ENCODE assay signal across 8 cellular contexts in genomic region chr10:60203993-60204618, GRCh38.
DNase-seq lines count a peak whose midpoint lies in the region; ATAC-seq, FAIRE-seq and TF ChIP-seq lines count a peak whose summit lies in the region.

No MANE protein-coding gene starts in this region.

- 18% methylated on average over 1 of the region's 1 CpG for WGBS in K562 (ENCODE audit: insufficient coverage, low coverage, missing lambda C conversion rate)

- intact Hi-C loops in K562 (cut with micrococcal nuclease), result loop anchor here (1.0 to 10.0 kb wide), 3 partner anchors 90 to 339 kb away; no protein-coding TSS in a partner anchor

- no peak for ATAC-seq in DND-41 (ENCODE audit: insufficient read depth, low read depth)
- peak; percentile 77 for ATAC-seq in K562
- no peak for ATAC-seq in HG03565 (IDR thresholded peaks at IDR 0.05; ENCODE audit: unreplicated experiment)
- ATAC-seq in HG03342 (IDR thresholded peaks at IDR 0.05; ENCODE audit: unreplicated experiment), result no peak
- no peak for ATAC-seq in GM19467 (IDR thresholded peaks at IDR 0.05; ENCODE audit: unreplicated experiment)

- H3K4me3 ChIP-seq in DND-41 (ENCODE audit: low read depth in 1 of 2, low read length in 2 of 2) (no peak overlapping the region), K562 (no peak overlapping the region)

- no peaks in the 10 kb centered on the region for H3K9me1 ChIP-seq in K562 (ENCODE audit: control insufficient read depth, insufficient read depth, low read length)

- H3K27me3 ChIP-seq in DND-41 (ENCODE audit: insufficient read depth, low read length, poor library complexity) (no peaks in the 10 kb centered on the region), K562 (ENCODE audit: control insufficient read depth in 2 of 2, insufficient read depth in 2 of 2, low read length in 2 of 2) (no peaks in the 10 kb centered on the region)

- TF ChIP-seq RAD21 in K562 (CRISPR knock-in tag; conservative IDR thresholded peaks at IDR 0.05 in 1 of 2, IDR thresholded peaks at IDR 0.05 in 1 of 2), result peak; percentile 70 to 81

- no peak overlapping the region for H3K27ac ChIP-seq in DND-41 (ENCODE audit: low read length)
- H3K27ac ChIP-seq in K562 (ENCODE audit: extremely low read depth, low read depth, low read length), result no peak overlapping the region

- H3K79me2 ChIP-seq in DND-41 (ENCODE audit: insufficient read depth, low read length), result no peaks in the 10 kb centered on the region
- no peaks in the 10 kb centered on the region for H3K79me2 ChIP-seq in K562 (ENCODE audit: control insufficient read depth, insufficient read depth, low read length)

- no peaks in the 10 kb centered on the region for H3K36me3 ChIP-seq in DND-41 (ENCODE audit: insufficient read depth, low read length)
- no peaks in the 10 kb centered on the region for H3K36me3 ChIP-seq in K562 (ENCODE audit: control insufficient read depth, insufficient read depth, low read length)

- H3K4me2 ChIP-seq in DND-41 (ENCODE audit: insufficient read depth, low read length) (no peak overlapping the region), K562 (ENCODE audit: insufficient read depth, low read length) (no peak overlapping the region)

- H3K4me1 ChIP-seq in DND-41 (ENCODE audit: insufficient read depth, low read length) (no peaks in the 10 kb centered on the region), K562 (replicated peaks in 1 of 2; ENCODE audit: control insufficient read depth in 2 of 2, insufficient read depth in 2 of 2, low read length in 2 of 2) (no peaks in the 10 kb centered on the region)

- in situ Hi-C loops in K562 (cut with MboI), result loop anchor here (10.0 to 25.0 kb wide), 3 partner anchors 231 to 579 kb away; no protein-coding TSS in a partner anchor

- peak; percentile 78 for FAIRE-seq in K562 (lab: Jason Lieb, UNC)

- TF ChIP-seq EP300 in K562 (IDR thresholded peaks at IDR 0.05; ENCODE audit: low read length), result no peak

- no peak overlapping the region for H2AFZ ChIP-seq in DND-41 (ENCODE audit: low read depth, low read length)
- no peak overlapping the region for H2AFZ ChIP-seq in K562 (ENCODE audit: low read depth, low read length)

- H4K20me1 ChIP-seq in DND-41 (ENCODE audit: insufficient read depth, low read length) (no peaks in the 10 kb centered on the region), K562 (replicated peaks; ENCODE audit: control insufficient read depth, insufficient read depth, low read length) (no peaks in the 10 kb centered on the region)

- no peak for DNase-seq in DND-41
- peak; percentile 33 for DNase-seq in M059J (ENCODE audit: low read depth)
- DNase-seq in K562 (ENCODE audit: extremely low read depth in 1 of 4, low spot score in 3 of 4), result peak in 3 of 4 experiments; percentile 24 to 62 (median 35)
- DNase-seq in lung microvascular endothelial cell (ENCODE audit: low read depth in 2 of 2), result peak; percentile 50 to 66
- DNase-seq in stimulated activated CD4-positive, alpha-beta T cell treated with anti-CD3 and anti-CD28 coated beads, Interleukin-2, amount 100 ng/mL, for 24 hours, result no peak

- TF ChIP-seq CTCF in DND-41 (IDR thresholded peaks at IDR 0.05; ENCODE audit: borderline replicate concordance, extremely low read depth, low read length, poor library complexity, severe bottlenecking), result peak; percentile 42
- peak; percentile 58 to 77 (median 71) for TF ChIP-seq CTCF in K562 (IDR thresholded peaks at IDR 0.05 in 2 of 3, conservative IDR thresholded peaks at IDR 0.05 in 1 of 3; ENCODE audit: insufficient read depth in 2 of 3, low read depth in 1 of 3, low read length in 3 of 3)

- POLR2A ChIA-PET in K562 (lab: Yijun Ruan, JAX), result interaction anchor here (1.0 kb wide), 1 partner anchor 15 kb away, joined by 3 read pairs; no protein-coding TSS in a partner anchor

- no peak for TF ChIP-seq POLR2A in K562 (conservative IDR thresholded peaks at IDR 0.05)

- H3K9ac ChIP-seq in DND-41 (ENCODE audit: low read depth, low read length) (no peak overlapping the region), K562 (ENCODE audit: insufficient read depth in 1 of 2, low read depth in 2 of 2, low read length in 2 of 2) (no peak overlapping the region)

- H3K9me3 ChIP-seq in DND-41 (ENCODE audit: insufficient read depth, low read length, severe bottlenecking), result no peaks in the 10 kb centered on the region
- no peaks in the 10 kb centered on the region for H3K9me3 ChIP-seq in K562 (replicated peaks; ENCODE audit: control insufficient read depth, insufficient read depth, low read depth, low read length)

- CTCF ChIA-PET in K562 (lab: Yijun Ruan, JAX; ENCODE audit: low intra/inter-chr PET ratio), result interaction anchor here (0.7 to 2.6 kb wide), 6 partner anchors 89 to 235 kb away, joined by 3 to 14 read pairs (median 8); no protein-coding TSS in a partner anchor

- BruUV-seq in K562 (replicated peaks; lab: Mats Ljungman, UMichigan), result no TSS peak

TF ChIP-seq in K562, 482 proteins besides CTCF, POLR2A, EP300 and RAD21 (continues in another document):
- TF ChIP-seq PRMT5 (CRISPR knock-in tag; IDR thresholded peaks at IDR 0.05) (no peak), RBM39 (optimal IDR thresholded peaks at IDR 0.05; ENCODE audit: low read depth, low read length) (no peak), E2F4 (CRISPR knock-in tag; IDR thresholded peaks at IDR 0.05; ENCODE audit: low read depth) (no peak), ZNF143 (CRISPR knock-in tag; IDR thresholded peaks at IDR 0.05) (no peak), MAFF (IDR thresholded peaks at IDR 0.05; ENCODE audit: low read length) (no peak), ZNF324 (CRISPR knock-in tag; IDR thresholded peaks at IDR 0.05) (no peak), ZNF263 (CRISPR knock-in tag; IDR thresholded peaks at IDR 0.05; ENCODE audit: borderline replicate concordance) (no peak), ZFX (CRISPR knock-in tag; IDR thresholded peaks at IDR 0.05) (no peak), CTBP1 (IDR thresholded peaks at IDR 0.05; ENCODE audit: borderline replicate concordance) (no peak), RBBP5 (IDR thresholded peaks at IDR 0.05; ENCODE audit: borderline replicate concordance, insufficient read depth, low read length, poor library complexity, severe bottlenecking) (no peak), KLF13 (tag; IDR thresholded peaks at IDR 0.05; ENCODE audit: borderline replicate concordance, low read depth) (no peak), SRSF3 (IDR thresholded peaks at IDR 0.05; ENCODE audit: insufficient read depth, low read length) (no peak), SOX6 (IDR thresholded peaks at IDR 0.05) (no peak), CEBPG (CRISPR knock-in tag; IDR thresholded peaks at IDR 0.05) (no peak), CEBPG (tag; conservative IDR thresholded peaks at IDR 0.05 in 1 of 2, IDR thresholded peaks at IDR 0.05 in 1 of 2) (0 out of 4 replicates have a peak, but pooled peaks of 1 of the 2 experiments have one; percentile 30), ZFPM2 (CRISPR knock-in tag; IDR thresholded peaks at IDR 0.05) (no peak), ZNF551 (CRISPR knock-in tag; IDR thresholded peaks at IDR 0.05) (no peak), CTCFL (IDR thresholded peaks at IDR 0.05; ENCODE audit: borderline replicate concordance, insufficient read depth, low read depth, low read length, poor library complexity, severe bottlenecking) (peak; percentile 4), EHMT2 (IDR thresholded peaks at IDR 0.05) (no peak), ASH1L (IDR thresholded peaks at IDR 0.05; ENCODE audit: borderline replicate concordance, low read depth, partially characterized antibody) (no peak), HINFP (tag; conservative IDR thresholded peaks at IDR 0.05; ENCODE audit: low read depth) (no peak), FOXJ2 (tag; IDR thresholded peaks at IDR 0.05) (no peak)

Comparison
In these comparisons a context has a peak if more than half of its experiments do, and no peak if none do; other contexts are left out.
1. DNase-seq: peak in M059J (single experiment), K562 (3 of 4) and lung microvascular endothelial cell (2 of 2); none in DND-41 (single experiment) and stimulated activated CD4-positive, alpha-beta T cell treated with anti-CD3 and anti-CD28 coated beads, Interleukin-2, amount 100 ng/mL, for 24 hours (0 of 2).